In genomic region chr19:1249298-1249989, GRCh38 we compare ENCODE assay signal across 8 cellular contexts. TPM values are rescaled to one million over a fixed set of nuclear protein-coding genes. Genes with fewer than 3 reads are reported as not detected.
A peak's percentile ranks its signal among the peaks of the same experiment; 100 is the strongest.
DNase-seq lines count a peak whose midpoint lies in the region; ATAC-seq, FAIRE-seq and TF ChIP-seq lines count a peak whose summit lies in the region.

No MANE protein-coding gene starts in this region.

- H3K9me3 ChIP-seq in A549: no peaks in the 10 kb centered on the region

- peak overlapping the region; percentile 100 for H3K27ac ChIP-seq in A549

- peak in 1 of 2 experiments; percentile 93 for DNase-seq in A549 (ENCODE audit: low read depth in 1 of 2, low spot score in 1 of 2)
- DNase-seq in NCI-H2227 treated with DMSO at 0.1 percent for 48 hours (lab: John Stamatoyannopoulos, UW): peak; percentile 88
- peak; percentile 77 for DNase-seq in bronchial epithelial cell (ENCODE audit: low read depth)
- DNase-seq in iris pigment epithelial cell (ENCODE audit: low read depth): peak; percentile 95
- DNase-seq in stimulated activated CD4-positive, alpha-beta T cell treated with anti-CD3 and anti-CD28 coated beads, Interleukin-12 subunit alpha, Interleukin-12 subunit beta, amount 100 ng/mL, for 24 hours (ENCODE audit: low read depth in 2 of 2): peak; percentile 87 to 91

- peak overlapping the region; percentile 100 for H3K4me2 ChIP-seq in A549

- WGBS in A549 (ENCODE audit: missing lambda C conversion rate): 0% methylated on average over 15 of the region's 102 CpGs

- H3K4me1 ChIP-seq in A549: peaks cover 41% of the 10 kb centered on the region

- ATAC-seq in A549 (peak; percentile 2 to 5; a peak in 4 of 6 replicates), GM18873 (IDR thresholded peaks at IDR 0.05; ENCODE audit: low FRiP score, unreplicated experiment) (peak; percentile 49), HG03108 (IDR thresholded peaks at IDR 0.05; ENCODE audit: unreplicated experiment) (peak; percentile 39)

- POLR2A ChIA-PET in A549 (lab: Yijun Ruan, JAX): interaction anchor here (1.0 to 1.2 kb wide), 3 partner anchors 17 to 19 kb away, joined by 4 to 14 read pairs (median 5); no protein-coding TSS in a partner anchor

- peak; percentile 91 for TF ChIP-seq POLR2A in A549 (IDR thresholded peaks at IDR 0.05; ENCODE audit: low read length)

- TF ChIP-seq CTCF in A549 (IDR thresholded peaks at IDR 0.05): no peak; the same call in 2 of the 3 replicates
- no peak for TF ChIP-seq CTCF in WI38 (IDR thresholded peaks at IDR 0.05; ENCODE audit: low read depth, low read length)
- TF ChIP-seq CTCF in bronchial epithelial cell (IDR thresholded peaks at IDR 0.05; ENCODE audit: insufficient read depth, low read length, severe bottlenecking): no peak

- peaks cover 24% of the 10 kb centered on the region for H3K36me3 ChIP-seq in bronchial epithelial cell (ENCODE audit: control insufficient read depth, insufficient read depth, low read length)

- H3K27me3 ChIP-seq in bronchial epithelial cell (ENCODE audit: control insufficient read depth, insufficient read depth, low read length): no peaks in the 10 kb centered on the region

- FAIRE-seq in A549 (lab: Jason Lieb, UNC): no peak
- FAIRE-seq in bronchial epithelial cell (lab: Jason Lieb, UNC): no peak

- no peak for TF ChIP-seq EP300 in A549 (IDR thresholded peaks at IDR 0.05)

- H3K4me3 ChIP-seq in A549 (peak overlapping the region; percentile 97), WI38 (ENCODE audit: low read depth, low read length) (peak overlapping the region; percentile 89), bronchial epithelial cell (ENCODE audit: low read depth, low read length) (peak overlapping the region; percentile 86)

- CTCF ChIA-PET in A549 (lab: Yijun Ruan, JAX): interaction anchor here (1.0 kb wide), 1 partner anchor 17 kb away, joined by 8 read pairs; no protein-coding TSS in a partner anchor

- TF ChIP-seq RAD21 in A549 (conservative IDR thresholded peaks at IDR 0.05 in 1 of 2, IDR thresholded peaks at IDR 0.05 in 1 of 2): no peak

TF ChIP-seq in A549, 52 proteins besides CTCF, POLR2A, EP300 and RAD21 (continues in another document):
- no peak for TF ChIP-seq GATA3 (IDR thresholded peaks at IDR 0.05; ENCODE audit: borderline replicate concordance)
- TF ChIP-seq ELK1 (IDR thresholded peaks at IDR 0.05; ENCODE audit: low read depth, low read length): no peak
- TF ChIP-seq NFE2L2 (conservative IDR thresholded peaks at IDR 0.05; ENCODE audit: low read length): no peak
- TF ChIP-seq HOXB13 (CRISPR knock-in tag; IDR thresholded peaks at IDR 0.05; ENCODE audit: low read depth): no peak
- 0 out of 2 replicates have a peak, but pooled peaks have one; percentile 16 for TF ChIP-seq TP53 (CRISPR knock-in tag; IDR thresholded peaks at IDR 0.05)
- 0 out of 2 replicates have a peak, but pooled peaks have one; percentile 30 for TF ChIP-seq MYC (IDR thresholded peaks at IDR 0.05; ENCODE audit: borderline replicate concordance, low read length)
- TF ChIP-seq HMGXB4 (CRISPR knock-in tag; IDR thresholded peaks at IDR 0.05; ENCODE audit: borderline replicate concordance): no peak
- no peak for TF ChIP-seq EHF (CRISPR knock-in tag; IDR thresholded peaks at IDR 0.05)
- TF ChIP-seq TFCP2L1 (CRISPR knock-in tag; IDR thresholded peaks at IDR 0.05): peak; percentile 49; the same call in 1 of the 2 replicates
- TF ChIP-seq JUN (IDR thresholded peaks at IDR 0.05): peak; percentile 73 to 77; a peak in 3 of 5 replicates
- peak; percentile 74; the same call in 1 of the 2 replicates for TF ChIP-seq E2F6 (IDR thresholded peaks at IDR 0.05; ENCODE audit: borderline replicate concordance, low read depth)
- no peak for TF ChIP-seq NR3C1 (IDR thresholded peaks at IDR 0.05)
- TF ChIP-seq HDAC2 (IDR thresholded peaks at IDR 0.05): no peak
- TF ChIP-seq BCL3 (IDR thresholded peaks at IDR 0.05): peak; percentile 85

RNA-seq across cellular contexts. Expression of gene MIDN, which starts 1.1 kb away (rescaled TPM):
- 9.1 and 11.8 TPM in 2 replicates for polyA plus RNA-seq in A549 (2011; rRNA removed)
- 17.7 and 27.8 TPM in 2 replicates for polyA plus RNA-seq in A549 (2012; cell fraction: cytosol; rRNA removed)
- 45.7 and 73.9 TPM in 2 replicates for polyA plus RNA-seq in A549 (2012; cell fraction: nucleus; rRNA removed)
- 27.7 to 33.4 TPM (median 31.4 TPM) in 3 replicates for polyA plus RNA-seq in A549 (2017; fragmentation: RNase III; extraction: RNeasy Plus Mini Kit Qiagen cat#74134 plus additional on column Dnase treatment)
- 23.7 and 25.2 TPM in 2 replicates for polyA minus RNA-seq in A549 (2011; rRNA and poly(A)+ RNA removed)
- 15.8 and 31.1 TPM in 2 replicates for total RNA-seq in bronchial epithelial cell

RNA-seq across cellular contexts. Expression of gene ATP5F1D, which starts 7.9 kb away (rescaled TPM):
- polyA plus RNA-seq in A549 (2011; rRNA removed) (18.5 and 28.7 TPM in 2 replicates), A549 (2017; fragmentation: RNase III; extraction: RNeasy Plus Mini Kit Qiagen cat#74134 plus additional on column Dnase treatment) (96.9 to 101 TPM (median 99.7 TPM) in 3 replicates)
- 158 and 210 TPM in 2 replicates for polyA plus RNA-seq in A549 (2012; cell fraction: cytosol; rRNA removed)
- 114 and 225 TPM in 2 replicates for polyA plus RNA-seq in A549 (2012; cell fraction: nucleus; rRNA removed)
- 12.4 and 18.2 TPM in 2 replicates for polyA minus RNA-seq in A549 (2011; rRNA and poly(A)+ RNA removed)
- 8.7 and 14.8 TPM in 2 replicates for total RNA-seq in bronchial epithelial cell

RNA-seq across cellular contexts. Expression of gene CBARP, which starts 11.6 kb away (rescaled TPM):
- polyA plus RNA-seq in A549 (2011; rRNA removed): 0.19 and 0.30 TPM in 2 replicates
- 1.3 and 2.3 TPM in 2 replicates for polyA plus RNA-seq in A549 (2012; cell fraction: cytosol; rRNA removed)
- 4.5 and 8.2 TPM in 2 replicates for polyA plus RNA-seq in A549 (2012; cell fraction: nucleus; rRNA removed)
- polyA plus RNA-seq in A549 (2017; fragmentation: RNase III; extraction: RNeasy Plus Mini Kit Qiagen cat#74134 plus additional on column Dnase treatment): 1.7 to 2.0 TPM (median 1.9 TPM) in 3 replicates
- 0.21 and 0.24 TPM in 2 replicates for polyA minus RNA-seq in A549 (2011; rRNA and poly(A)+ RNA removed)
- 1.2 and 2.9 TPM in 2 replicates for total RNA-seq in bronchial epithelial cell

RNA-seq across cellular contexts. Expression of gene CIRBP, which starts 19.7 kb away (rescaled TPM):
- polyA plus RNA-seq in A549 (2011; rRNA removed) (92.4 and 151 TPM in 2 replicates), A549 (2017; fragmentation: RNase III; extraction: RNeasy Plus Mini Kit Qiagen cat#74134 plus additional on column Dnase treatment) (178 to 201 TPM (median 189 TPM) in 3 replicates)
- 111 and 147 TPM in 2 replicates for polyA plus RNA-seq in A549 (2012; cell fraction: cytosol; rRNA removed)
- polyA plus RNA-seq in A549 (2012; cell fraction: nucleus; rRNA removed): 246 and 410 TPM in 2 replicates
- 38.3 and 44.0 TPM in 2 replicates for polyA minus RNA-seq in A549 (2011; rRNA and poly(A)+ RNA removed)
- total RNA-seq in bronchial epithelial cell: 317 and 370 TPM in 2 replicates

RNA-seq across cellular contexts. Expression of gene FAM174C, which starts 25.9 kb away (rescaled TPM):
- polyA plus RNA-seq in A549 (2011; rRNA removed): 22.7 and 24.8 TPM in 2 replicates
- polyA plus RNA-seq in A549 (2012; cell fraction: cytosol; rRNA removed): 96.5 and 113 TPM in 2 replicates
- polyA plus RNA-seq in A549 (2012; cell fraction: nucleus; rRNA removed): 61.6 and 78.1 TPM in 2 replicates
- 35.6 to 37.6 TPM (median 37.1 TPM) in 3 replicates for polyA plus RNA-seq in A549 (2017; fragmentation: RNase III; extraction: RNeasy Plus Mini Kit Qiagen cat#74134 plus additional on column Dnase treatment)
- 5.3 and 6.7 TPM in 2 replicates for polyA minus RNA-seq in A549 (2011; rRNA and poly(A)+ RNA removed)
- 20.8 and 27.1 TPM in 2 replicates for total RNA-seq in bronchial epithelial cell
